ENCODE assay signal across 15 cellular contexts in genomic region chr1:239421810-239422209, GRCh38. TPM values are rescaled to one million over a fixed set of nuclear protein-coding genes. Genes with fewer than 3 reads are reported as not detected.
"Had no signal": no experiment of that assay in that cellular context is flagged by ENCODE, and none has a peak within 500 bp of the region (broad histone marks: within the 10 kb centered on the region; RNA-seq: fewer than 3 reads in every experiment).

No MANE protein-coding gene starts in this region.

- H3K4me2 ChIP-seq: smooth muscle cell had no signal

- DNase-seq: effector CD4-positive, alpha-beta T cell; endodermal cell; heart left ventricle; hypothalamus; kidney glomerular epithelial cell; mesendoderm; naive thymus-derived CD4-positive, alpha-beta T cell; nephron progenitor cell; psoas muscle; stimulated activated CD4-positive, alpha-beta T cell treated with anti-CD3 and anti-CD28 coated beads, Interleukin-2, amount 100 ng/mL, for 48 hours; stimulated activated naive CD4-positive, alpha-beta T cell treated with Interleukin-2 at 50 U/mL for 16 hours; trophoblast cell had no signal

- H3K27me3 ChIP-seq: heart left ventricle had no signal

- H3K4me1 ChIP-seq: heart left ventricle, psoas muscle had no signal

- H3K4me3 ChIP-seq: coronary artery, heart left ventricle, psoas muscle, smooth muscle cell had no signal

- ATAC-seq: heart left ventricle; naive thymus-derived CD4-positive, alpha-beta T cell; psoas muscle had no signal

- H3K9me3 ChIP-seq: heart left ventricle, psoas muscle had no signal

- H3K36me3 ChIP-seq: heart left ventricle had no signal

- H3K27ac ChIP-seq: coronary artery, heart left ventricle, psoas muscle had no signal

RNA-seq across cellular contexts. Expression of gene CHRM3, which starts 35.4 kb away (rescaled TPM):
- total RNA-seq: endothelial cell of umbilical vein had no signal
